In genomic region chrX:140715787-140716186, GRCh38 we compare ENCODE assay signal across 13 cellular contexts. TPM values are rescaled to one million over a fixed set of nuclear protein-coding genes. Genes with fewer than 3 reads are reported as not detected.
"Had no signal": no experiment of that assay in that cellular context is flagged by ENCODE, and none has a peak within 500 bp of the region (broad histone marks: within the 10 kb centered on the region; RNA-seq: fewer than 3 reads in every experiment).

No MANE protein-coding gene starts in this region.

- H3K27me3 Mint-ChIP-seq: activated CD4-positive, alpha-beta T cell treated with anti-CD3 and anti-CD28 coated beads, Interleukin-2, amount 10 ng/mL, durations not matched to agents 24 days and 14 days; activated naive CD8-positive, alpha-beta T cell had no signal

- H3K27ac Mint-ChIP-seq: activated CD4-positive, alpha-beta T cell treated with anti-CD3 and anti-CD28 coated beads, Interleukin-2, amount 10 ng/mL, durations not matched to agents 24 days and 14 days; activated naive CD8-positive, alpha-beta T cell had no signal

- H3K36me3 ChIP-seq: gastrocnemius medialis, heart right ventricle, pancreas had no signal

- DNase-seq: activated CD4-positive, alpha-beta T cell treated with anti-CD3 and anti-CD28 coated beads, Interleukin-2, amount 10 ng/mL, durations not matched to agents 24 days and 14 days; activated gamma-delta T cell; anterior cingulate cortex; dorsolateral prefrontal cortex; gastrocnemius medialis; heart right ventricle; left ventricle myocardium superior; pancreas; stimulated activated CD4-positive, alpha-beta T cell treated with anti-CD3 and anti-CD28 coated beads, Interleukin-4, amount 100 ng/mL, for 4 hours; T-helper 1 cell had no signal

- ATAC-seq: gastrocnemius medialis, heart right ventricle, left ventricle myocardium superior, pancreas had no signal

- H3K9me3 ChIP-seq: gastrocnemius medialis, heart right ventricle, pancreas had no signal

- H3K27ac ChIP-seq: gastrocnemius medialis, heart right ventricle, pancreas had no signal

- H3K4me3 Mint-ChIP-seq: activated CD4-positive, alpha-beta T cell treated with anti-CD3 and anti-CD28 coated beads, Interleukin-2, amount 10 ng/mL, durations not matched to agents 24 days and 14 days; activated naive CD8-positive, alpha-beta T cell; neural crest cell had no signal

- H3K4me1 Mint-ChIP-seq: activated CD4-positive, alpha-beta T cell treated with anti-CD3 and anti-CD28 coated beads, Interleukin-2, amount 10 ng/mL, durations not matched to agents 24 days and 14 days had no signal

- H3K4me3 ChIP-seq: gastrocnemius medialis, heart right ventricle, pancreas had no signal

- H3K4me1 ChIP-seq: gastrocnemius medialis, pancreas had no signal

- H3K36me3 Mint-ChIP-seq: activated naive CD8-positive, alpha-beta T cell had no signal

- H3K9me3 Mint-ChIP-seq: activated CD4-positive, alpha-beta T cell treated with anti-CD3 and anti-CD28 coated beads, Interleukin-2, amount 10 ng/mL, durations not matched to agents 24 days and 14 days; neural crest cell had no signal

RNA-seq across cellular contexts. Expression of gene LINC00632, which starts 6.2 kb away (rescaled TPM):
- total RNA-seq: activated CD8-positive, alpha-beta memory T cell treated with anti-CD3 and anti-CD28 coated beads for 36 hours had no signal
